In genomic region chr1:179089827-179090482, GRCh38 we compare ENCODE assay signal across 14 cellular contexts. TPM values are rescaled to one million over a fixed set of nuclear protein-coding genes. Genes with fewer than 3 reads are reported as not detected.
DNase-seq lines count a peak whose midpoint lies in the region; ATAC-seq, FAIRE-seq and TF ChIP-seq lines count a peak whose summit lies in the region.
"Had no signal": no experiment of that assay in that cellular context is flagged by ENCODE, and none has a peak within 500 bp of the region (broad histone marks: within the 10 kb centered on the region; RNA-seq: fewer than 3 reads in every experiment).

No MANE protein-coding gene starts in this region.

- H3K4me2 ChIP-seq in K562 (ENCODE audit: insufficient read depth, low read length): no peak overlapping the region
- H3K4me2 ChIP-seq: PC-9 had no signal

- 81% methylated on average over 9 of the region's 16 CpGs for WGBS in K562 (ENCODE audit: insufficient coverage, low coverage, missing lambda C conversion rate)

- TF ChIP-seq EP300 in K562 (IDR thresholded peaks at IDR 0.05; ENCODE audit: low read length): no peak

- TF ChIP-seq POLR2A in K562 (conservative IDR thresholded peaks at IDR 0.05): no peak

- DNase-seq in right atrium auricular region (ENCODE audit: low spot score) (no peak), cardiac septum (ENCODE audit: low spot score) (no peak), K562 (ENCODE audit: extremely low read depth in 1 of 4, low spot score in 3 of 4) (no peak), mesenteric fat pad (ENCODE audit: low spot score) (peak; percentile 51), NCI-H2029 (lab: John Stamatoyannopoulos, UW) (no peak), dorsolateral prefrontal cortex (no peak), C1 segment of cervical spinal cord (lab: John Stamatoyannopoulos, UW) (no peak), KBM-7 (no peak)
- DNase-seq: activated naive CD8-positive, alpha-beta T cell treated with anti-CD3 and anti-CD28 coated beads, Interleukin-2, amount 50 U/mL, for 24 hours; PC-9 had no signal

- intact Hi-C loops in cardiac septum (cut with DNase I) (no loop called here), K562 (cut with micrococcal nuclease) (loop anchor here (10.0 kb wide), 1 partner anchor 725 kb away; no protein-coding TSS in a partner anchor), dorsolateral prefrontal cortex (cut with DNase I) (no loop called here)

- no peak overlapping the region for H2AFZ ChIP-seq in K562 (ENCODE audit: low read depth, low read length)
- H2AFZ ChIP-seq: PC-9 had no signal

- H3K9me1 ChIP-seq in K562 (ENCODE audit: control insufficient read depth, insufficient read depth, low read length): no peaks in the 10 kb centered on the region

- no peaks in the 10 kb centered on the region for H4K20me1 ChIP-seq in K562 (replicated peaks; ENCODE audit: control insufficient read depth, insufficient read depth, low read length)

- peaks cover 2% of the 10 kb centered on the region; the same call in 1 of the 3 replicates for H3K79me2 ChIP-seq in K562 (ENCODE audit: control insufficient read depth, insufficient read depth, low read length)

- no peak for ATAC-seq in K562
- ATAC-seq: activated naive CD8-positive, alpha-beta T cell treated with anti-CD3 and anti-CD28 coated beads, Interleukin-2, amount 50 U/mL, for 24 hours had no signal

- no TSS peak for BruUV-seq in K562 (replicated peaks; lab: Mats Ljungman, UMichigan)

- CTCF ChIA-PET in K562 (lab: Yijun Ruan, JAX; ENCODE audit: low intra/inter-chr PET ratio): no interaction called here

- FAIRE-seq in K562 (lab: Jason Lieb, UNC): no peak
- FAIRE-seq: GM18507, keratinocyte, pancreas had no signal

- TF ChIP-seq CTCF in right atrium auricular region (IDR thresholded peaks at IDR 0.05) (no peak), K562 (IDR thresholded peaks at IDR 0.05 in 2 of 3, conservative IDR thresholded peaks at IDR 0.05 in 1 of 3; ENCODE audit: insufficient read depth in 2 of 3, low read depth in 1 of 3, low read length in 3 of 3) (no peak), dorsolateral prefrontal cortex (IDR thresholded peaks at IDR 0.05 in 54 of 56, conservative IDR thresholded peaks at IDR 0.05 in 2 of 56; ENCODE audit: low read depth in 1 of 56, partially characterized antibody in 56 of 56) (no peak)

- peak overlapping the region in 1 of 2 experiments; percentile 65; a peak in 2 of 4 replicates for H3K9ac ChIP-seq in K562 (ENCODE audit: insufficient read depth in 1 of 2, low read depth in 2 of 2, low read length in 2 of 2)

- POLR2A ChIA-PET in K562 (lab: Yijun Ruan, JAX): interaction anchor here (0.8 to 1.4 kb wide), 4 partner anchors 16 to 276 kb away, joined by 3 read pairs; partner anchors contain the start of gene AXDND1

- H3K27ac ChIP-seq in right atrium auricular region: peak overlapping the region; percentile 37 to 43
- H3K27ac ChIP-seq in K562 (ENCODE audit: extremely low read depth, low read depth, low read length): no peak overlapping the region
- H3K27ac ChIP-seq in dorsolateral prefrontal cortex: peak overlapping the region in 29 of 59 donors; percentile 1 to 77 (median 38)
- H3K27ac ChIP-seq: PC-9, vagina had no signal

- H3K36me3 ChIP-seq in right atrium auricular region: peaks cover 36% of the 10 kb centered on the region
- H3K36me3 ChIP-seq in K562 (ENCODE audit: control insufficient read depth, insufficient read depth, low read length): peaks cover 91% of the 10 kb centered on the region

- H3K9me3 ChIP-seq in right atrium auricular region (no peaks in the 10 kb centered on the region), K562 (replicated peaks; ENCODE audit: control insufficient read depth, insufficient read depth, low read depth, low read length) (no peaks in the 10 kb centered on the region)
- H3K9me3 ChIP-seq: pancreas, vagina had no signal

- no peak for TF ChIP-seq RAD21 in K562 (CRISPR knock-in tag; conservative IDR thresholded peaks at IDR 0.05 in 1 of 2, IDR thresholded peaks at IDR 0.05 in 1 of 2)

- in situ Hi-C loops in K562 (cut with MboI) (loop anchor here (10.0 kb wide), 1 partner anchor 275 kb away; the partner anchor contains the start of gene AXDND1), KBM-7 (cut with MboI; ENCODE audit: low pct_unique_long_range_greater_than_20kb, low sequenced_read_pairs) (loop anchor here (25.0 kb wide), 1 partner anchor 272 kb away; the partner anchor contains the start of gene AXDND1)

- peaks cover 0 to 27% of the 10 kb centered on the region in 2 donors for H3K4me1 ChIP-seq in right atrium auricular region
- H3K4me1 ChIP-seq in K562 (replicated peaks in 1 of 2; ENCODE audit: control insufficient read depth in 2 of 2, insufficient read depth in 2 of 2, low read length in 2 of 2): peaks cover 0 to 11% of the 10 kb centered on the region in 2 experiments; a peak in 2 of 5 replicates

- H3K27me3 ChIP-seq in right atrium auricular region (no peaks in the 10 kb centered on the region), K562 (ENCODE audit: control insufficient read depth in 2 of 2, insufficient read depth in 2 of 2, low read length in 2 of 2) (no peaks in the 10 kb centered on the region), dorsolateral prefrontal cortex (no peaks in the 10 kb centered on the region)
- H3K27me3 ChIP-seq: pancreas, vagina had no signal

- H3K4me3 ChIP-seq in right atrium auricular region (no peak overlapping the region), K562 (no peak overlapping the region), dorsolateral prefrontal cortex (no peak overlapping the region)
- H3K4me3 ChIP-seq: pancreas, PC-9, vagina had no signal

TF ChIP-seq in K562, 482 proteins besides CTCF, POLR2A, EP300 and RAD21 (continues in another document):
- no peak for TF ChIP-seq PHF21A (IDR thresholded peaks at IDR 0.05; ENCODE audit: borderline replicate concordance, low read depth)
- no peak for TF ChIP-seq ARID3A (IDR thresholded peaks at IDR 0.05; ENCODE audit: borderline replicate concordance, low read depth, low read length)
- TF ChIP-seq RBM22 (IDR thresholded peaks at IDR 0.05; ENCODE audit: low read depth, low read length, poor library complexity, severe bottlenecking): peak; percentile 27
- no peak for TF ChIP-seq GATA2 (CRISPR knock-in tag; IDR thresholded peaks at IDR 0.05)
- no peak for TF ChIP-seq U2AF2 (optimal IDR thresholded peaks at IDR 0.05; ENCODE audit: low read depth, low read length)
- no peak for TF ChIP-seq ZNF165 (CRISPR knock-in tag; IDR thresholded peaks at IDR 0.05; ENCODE audit: borderline replicate concordance)
- TF ChIP-seq RCOR1 (IDR thresholded peaks at IDR 0.05; ENCODE audit: borderline replicate concordance in 1 of 2, low read depth in 2 of 2, low read length in 2 of 2): no peak
- TF ChIP-seq NR2C2 (CRISPR knock-in tag; IDR thresholded peaks at IDR 0.05): no peak
- TF ChIP-seq NR2C2 (tag; IDR thresholded peaks at IDR 0.05): no peak
- no peak for TF ChIP-seq ARID2 (IDR thresholded peaks at IDR 0.05)
- TF ChIP-seq BRD9 (IDR thresholded peaks at IDR 0.05; ENCODE audit: low read depth, partially characterized antibody): no peak
- TF ChIP-seq SIX5 (IDR thresholded peaks at IDR 0.05; ENCODE audit: borderline replicate concordance in 1 of 2, insufficient read depth in 1 of 2, low read depth in 1 of 2, low read length in 2 of 2): no peak
- 0 out of 2 replicates have a peak, but pooled peaks have one; percentile 8 for TF ChIP-seq RBFOX2 (IDR thresholded peaks at IDR 0.05; ENCODE audit: low read depth, low read length)
- TF ChIP-seq MEF2A (IDR thresholded peaks at IDR 0.05; ENCODE audit: control insufficient read depth, low read depth, low read length): no peak
- TF ChIP-seq STAG1 (CRISPR knock-in tag; IDR thresholded peaks at IDR 0.05; ENCODE audit: borderline replicate concordance): 0 out of 2 replicates have a peak, but pooled peaks have one; percentile 12

RNA-seq across cellular contexts. Expression of gene TOR3A, which starts 8.1 kb away (rescaled TPM):
- total RNA-seq in right atrium auricular region: 10 to 100 TPM; 14.3 to 19.7 TPM
- total RNA-seq in cardiac septum: 8.7 TPM
- 35.1 and 99.5 TPM in 2 replicates for total RNA-seq in K562 (2011; cell fraction: chromatin; rRNA removed; ENCODE audit: low replicate concordance)
- 118 and 119 TPM in 2 replicates for total RNA-seq in K562 (2011; cell fraction: nucleolus; rRNA removed)
- 78.9 and 84.8 TPM in 2 replicates for total RNA-seq in K562 (2011; cell fraction: nucleoplasm; rRNA removed)
- 85.5 and 99.4 TPM in 2 replicates for total RNA-seq in K562 (2014; rRNA removed)
- 30.7 and 33.8 TPM in 2 replicates for total RNA-seq in K562 (2014; rRNA removed; fragmentation: Illumina TruSeq; extraction: Trizol)
- total RNA-seq in K562 (2015; rRNA removed; fragmentation: Illumina TruSeq; extraction: Trizol): 38.9 and 39.7 TPM in 2 replicates
- total RNA-seq in K562 (2021): 56.4 and 57.5 TPM in 2 replicates
- polyA plus RNA-seq in K562 (2011; rRNA removed): 35.9 and 39.0 TPM in 2 replicates
- 46.7 and 101 TPM in 2 replicates for polyA plus RNA-seq in K562 (2011; cell fraction: cytosol; rRNA removed)
- 32.1 and 53.1 TPM in 2 replicates for polyA plus RNA-seq in K562 (2011; cell fraction: nucleus; rRNA removed)
- 40.2 and 44.0 TPM in 2 replicates for polyA plus RNA-seq in K562 (2012)
- polyA plus RNA-seq in K562 (2014; fragmentation: Illumina TruSeq; extraction: Trizol): 52.4 and 53.1 TPM in 2 replicates
- polyA plus RNA-seq in K562 (2014; fragmentation: Nextera tagmentation; extraction: Ambion mirVana): 10 to 100 TPM in 1 of 2 experiments, 1 to 10 TPM in 1; 7.9 to 13.0 TPM
- polyA plus RNA-seq in K562 (2014; rRNA removed): 94.5 and 94.7 TPM in 2 replicates
- 39.1 and 54.9 TPM in 2 replicates for polyA minus RNA-seq in K562 (2011; rRNA and poly(A)+ RNA removed)
- 30.2 and 38.8 TPM in 2 replicates for polyA minus RNA-seq in K562 (2011; cell fraction: cytosol; rRNA and poly(A)+ RNA removed)
- polyA minus RNA-seq in K562 (2011; cell fraction: nucleus; rRNA and poly(A)+ RNA removed): 23.4 and 26.4 TPM in 2 replicates
- total RNA-seq in mesenteric fat pad: 22.3 TPM
- 10 to 100 TPM; 11.7 to 24.9 (median 16.3) TPM for total RNA-seq in dorsolateral prefrontal cortex
